In the genomic region with DNA sequence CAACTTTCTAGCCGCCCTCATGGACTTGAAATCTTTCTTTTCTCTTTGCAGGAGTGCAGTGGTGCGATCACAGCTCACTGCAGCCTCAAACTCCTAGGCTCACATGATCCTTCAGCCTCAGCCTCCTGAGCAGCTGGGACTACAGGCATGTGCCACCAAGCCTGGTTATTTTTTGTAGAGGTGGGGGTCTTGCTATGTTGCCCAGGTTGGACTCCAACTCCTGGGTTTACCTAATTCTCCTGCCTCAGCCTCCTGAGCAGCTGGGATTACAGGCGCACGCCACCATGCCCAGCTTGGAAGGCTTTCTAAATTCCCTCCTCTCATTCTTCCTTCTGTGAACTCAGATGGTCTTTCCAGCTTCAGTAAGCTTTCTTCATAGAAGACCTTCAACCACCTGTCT, we compare ENCODE assay signal across 18 cellular contexts. TPM values are rescaled to one million over a fixed set of nuclear protein-coding genes. Genes with fewer than 3 reads are reported as not detected.
DNase-seq lines count a peak whose midpoint lies in the region; ATAC-seq and TF ChIP-seq lines count a peak whose summit lies in the region.
"Had no signal": no experiment of that assay in that cellular context is flagged by ENCODE, and none has a peak within 500 bp of the region (broad histone marks: within the 10 kb centered on the region; RNA-seq: fewer than 3 reads in every experiment).

No MANE protein-coding gene starts in this region.

- peak overlapping the region; percentile 40 to 54 for H3K27ac ChIP-seq in liver (ENCODE audit: low read depth in 1 of 2, low read length in 2 of 2)
- no peak overlapping the region for H3K27ac ChIP-seq in lower lobe of right lung

- H3K9ac ChIP-seq in liver (ENCODE audit: low read depth in 1 of 2, low read length in 2 of 2) = no peak overlapping the region

- CTCF ChIA-PET in WTC11 (lab: Charles Lee) = interaction anchor here (0.9 kb wide), 1 partner anchor 12 kb away, joined by 3 read pairs; a partner anchor contains a TSS

- peaks cover 7% of the 10 kb centered on the region for H3K36me3 Mint-ChIP-seq in activated naive CD8-positive, alpha-beta T cell
- H3K36me3 Mint-ChIP-seq in activated naive CD8-positive, alpha-beta T cell treated with anti-CD3 and anti-CD28 coated beads, Interleukin-2, amount 50 U/mL, for 24 hours (ENCODE audit: low read depth) = peaks cover 13% of the 10 kb centered on the region
- H3K36me3 Mint-ChIP-seq in WTC11 = peaks cover 19% of the 10 kb centered on the region
- H3K36me3 Mint-ChIP-seq in stimulated activated naive B cell treated with anti-CD40 and anti-IgM and Interleukin-4, amounts not matched to agents 10 μg/mL and 1 μg/mL and 100 μg/mL, for 72 hours = peaks cover 28 to 34% of the 10 kb centered on the region in 2 donors

- H3K27ac Mint-ChIP-seq in activated naive CD8-positive, alpha-beta T cell = peak overlapping the region; percentile 22
- no peak overlapping the region for H3K27ac Mint-ChIP-seq in activated naive CD8-positive, alpha-beta T cell treated with anti-CD3 and anti-CD28 coated beads, Interleukin-2, amount 50 U/mL, for 24 hours
- H3K27ac Mint-ChIP-seq in WTC11 = no peak overlapping the region
- H3K27ac Mint-ChIP-seq in stimulated activated naive B cell treated with anti-CD40 and anti-IgM and Interleukin-4, amounts not matched to agents 10 μg/mL and 1 μg/mL and 100 μg/mL, for 72 hours = peak overlapping the region; percentile 70
- H3K27ac Mint-ChIP-seq: HFFc6 had no signal

- no peaks in the 10 kb centered on the region for H3K9me3 ChIP-seq in liver (ENCODE audit: control insufficient read depth in 4 of 4, low read length in 3 of 4)
- no peaks in the 10 kb centered on the region for H3K9me3 ChIP-seq in lower lobe of right lung
- H3K9me3 ChIP-seq: BE2C had no signal

- ATAC-seq in activated naive CD8-positive, alpha-beta T cell treated with anti-CD3 and anti-CD28 coated beads, Interleukin-2, amount 50 U/mL, for 24 hours = no peak
- ATAC-seq in WTC11 (no peak), lower lobe of right lung (no peak)
- ATAC-seq in stimulated activated naive B cell treated with anti-CD40 and anti-IgM and Interleukin-4, amounts not matched to agents 10 μg/mL and 1 μg/mL and 100 μg/mL, for 72 hours (replicated peaks) = no peak
- ATAC-seq: HCT116 had no signal

- no peaks in the 10 kb centered on the region for H3K9me3 Mint-ChIP-seq in activated naive CD8-positive, alpha-beta T cell (ENCODE audit: low read depth)
- H3K9me3 Mint-ChIP-seq in activated naive CD8-positive, alpha-beta T cell treated with anti-CD3 and anti-CD28 coated beads, Interleukin-2, amount 50 U/mL, for 24 hours = no peaks in the 10 kb centered on the region
- H3K9me3 Mint-ChIP-seq in WTC11 = no peaks in the 10 kb centered on the region
- no peaks in the 10 kb centered on the region for H3K9me3 Mint-ChIP-seq in stimulated activated naive B cell treated with anti-CD40 and anti-IgM and Interleukin-4, amounts not matched to agents 10 μg/mL and 1 μg/mL and 100 μg/mL, for 72 hours
- H3K9me3 Mint-ChIP-seq: HFFc6, IgD-negative memory B cell had no signal

- TF ChIP-seq CTCF in WTC11 (IDR thresholded peaks at IDR 0.05) (no peak), liver (IDR thresholded peaks at IDR 0.05; ENCODE audit: low read depth, low read length, missing input control) (no peak), lower lobe of right lung (IDR thresholded peaks at IDR 0.05) (no peak)

- no peaks in the 10 kb centered on the region for H3K4me1 Mint-ChIP-seq in activated naive CD8-positive, alpha-beta T cell (ENCODE audit: low read depth)
- H3K4me1 Mint-ChIP-seq in activated naive CD8-positive, alpha-beta T cell treated with anti-CD3 and anti-CD28 coated beads, Interleukin-2, amount 50 U/mL, for 24 hours = no peaks in the 10 kb centered on the region
- peaks cover 11% of the 10 kb centered on the region for H3K4me1 Mint-ChIP-seq in WTC11
- no peaks in the 10 kb centered on the region for H3K4me1 Mint-ChIP-seq in stimulated activated naive B cell treated with anti-CD40 and anti-IgM and Interleukin-4, amounts not matched to agents 10 μg/mL and 1 μg/mL and 100 μg/mL, for 72 hours
- H3K4me1 Mint-ChIP-seq: IgD-negative memory B cell had no signal

- WGBS in liver = 97% methylated on average over 4 of the region's 4 CpGs

- H3K4me3 Mint-ChIP-seq in activated naive CD8-positive, alpha-beta T cell = no peak overlapping the region
- no peak overlapping the region for H3K4me3 Mint-ChIP-seq in activated naive CD8-positive, alpha-beta T cell treated with anti-CD3 and anti-CD28 coated beads, Interleukin-2, amount 50 U/mL, for 24 hours
- H3K4me3 Mint-ChIP-seq in WTC11 = no peak overlapping the region
- H3K4me3 Mint-ChIP-seq in stimulated activated naive B cell treated with anti-CD40 and anti-IgM and Interleukin-4, amounts not matched to agents 10 μg/mL and 1 μg/mL and 100 μg/mL, for 72 hours = no peak overlapping the region
- H3K4me3 Mint-ChIP-seq: CD4-positive, CD25-positive, alpha-beta regulatory T cell; HFFc6; IgD-negative memory B cell had no signal

- no peak for TF ChIP-seq RAD21 in liver (IDR thresholded peaks at IDR 0.05)

- POLR2A ChIA-PET in WTC11 (lab: Charles Lee) = no interaction called here

- H3K36me3 ChIP-seq in liver (ENCODE audit: control insufficient read depth in 4 of 4, insufficient read depth in 3 of 4, low read depth in 1 of 4, low read length in 3 of 4) (peaks cover 5 to 33% (median 19%) of the 10 kb centered on the region in 4 donors), lower lobe of right lung (peaks cover 46% of the 10 kb centered on the region)

- H3K4me1 ChIP-seq in liver (ENCODE audit: control insufficient read depth in 4 of 4, insufficient read depth in 4 of 4, low read length in 3 of 4) = peaks cover 28 to 48% (median 38%) of the 10 kb centered on the region in 4 donors
- peaks cover 14% of the 10 kb centered on the region for H3K4me1 ChIP-seq in lower lobe of right lung
- H3K4me1 ChIP-seq: BE2C had no signal

- DNase-seq in activated naive CD8-positive, alpha-beta T cell treated with anti-CD3 and anti-CD28 coated beads, Interleukin-2, amount 50 U/mL, for 24 hours = no peak
- DNase-seq in WTC11 (ENCODE audit: low spot score) (no peak), mucosa of gallbladder (ENCODE audit: low spot score) (no peak), lower lobe of right lung (no peak)
- no peak for DNase-seq in stimulated activated naive B cell treated with anti-CD40 and anti-IgM and Interleukin-4, amounts not matched to agents 10 μg/mL and 1 μg/mL and 100 μg/mL, for 72 hours
- DNase-seq: BE2C; C1 segment of cervical spinal cord; CD4-positive, CD25-positive, alpha-beta regulatory T cell; DMS79 treated with DMSO at 0.1 percent for 48 hours; GF-D8; GOT3; H7; HFFc6 had no signal

- H3K4me3 ChIP-seq in liver (ENCODE audit: low read depth in 1 of 3, low read length in 3 of 3) = no peak overlapping the region
- no peak overlapping the region for H3K4me3 ChIP-seq in lower lobe of right lung

- intact Hi-C loops in lower lobe of right lung (cut with DNase I) = no loop called here

- H3K27me3 ChIP-seq in liver (ENCODE audit: control insufficient read depth in 4 of 4, insufficient read depth in 4 of 4, low read length in 3 of 4) = no peaks in the 10 kb centered on the region
- no peaks in the 10 kb centered on the region for H3K27me3 ChIP-seq in lower lobe of right lung (ENCODE audit: low read depth)
- H3K27me3 ChIP-seq: BE2C had no signal

- no peaks in the 10 kb centered on the region for H3K27me3 Mint-ChIP-seq in activated naive CD8-positive, alpha-beta T cell
- no peaks in the 10 kb centered on the region for H3K27me3 Mint-ChIP-seq in activated naive CD8-positive, alpha-beta T cell treated with anti-CD3 and anti-CD28 coated beads, Interleukin-2, amount 50 U/mL, for 24 hours
- no peaks in the 10 kb centered on the region for H3K27me3 Mint-ChIP-seq in WTC11 (ENCODE audit: low read depth)
- H3K27me3 Mint-ChIP-seq in stimulated activated naive B cell treated with anti-CD40 and anti-IgM and Interleukin-4, amounts not matched to agents 10 μg/mL and 1 μg/mL and 100 μg/mL, for 72 hours = peaks cover 0 to 2% of the 10 kb centered on the region in 2 donors
- H3K27me3 Mint-ChIP-seq: CD4-positive, CD25-positive, alpha-beta regulatory T cell; IgD-negative memory B cell had no signal

TF ChIP-seq in WTC11, 78 proteins besides CTCF, POLR2A, EP300 and RAD21 (continues in another document):
- peak; percentile 55; the same call in 1 of the 2 replicates for TF ChIP-seq ZNF121 (CRISPR knock-in tag; IDR thresholded peaks at IDR 0.05)
- TF ChIP-seq, protein P1, sequence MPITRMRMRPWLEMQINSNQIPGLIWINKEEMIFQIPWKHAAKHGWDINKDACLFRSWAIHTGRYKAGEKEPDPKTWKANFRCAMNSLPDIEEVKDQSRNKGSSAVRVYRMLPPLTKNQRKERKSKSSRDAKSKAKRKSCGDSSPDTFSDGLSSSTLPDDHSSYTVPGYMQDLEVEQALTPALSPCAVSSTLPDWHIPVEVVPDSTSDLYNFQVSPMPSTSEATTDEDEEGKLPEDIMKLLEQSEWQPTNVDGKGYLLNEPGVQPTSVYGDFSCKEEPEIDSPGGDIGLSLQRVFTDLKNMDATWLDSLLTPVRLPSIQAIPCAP (CRISPR knock-in tag; IDR thresholded peaks at IDR 0.05) = no peak

RNA-seq across cellular contexts. Expression of a gene that starts 4.7 kb away (rescaled TPM):
- total RNA-seq in WTC11 (2021) = 2.1 to 4.4 TPM (median 3.2 TPM) in 3 replicates
- 1,000 to 10,000 TPM; 4,271 to 5,120 TPM for total RNA-seq in liver
- over 10,000 TPM; 12,059 to 17,093 TPM for polyA plus RNA-seq in liver
- 23.3 TPM for total RNA-seq in mucosa of gallbladder
- 3.7 TPM for total RNA-seq in lower lobe of right lung
- total RNA-seq: A172; CD4-positive, CD25-positive, alpha-beta regulatory T cell; HFFc6 had no signal
- polyA plus RNA-seq: IgD-negative memory B cell had no signal

RNA-seq across cellular contexts. Expression of a gene that starts 12.4 kb away (rescaled TPM):
- total RNA-seq in WTC11 (2021) (2.1 to 3.9 TPM (median 2.5 TPM) in 3 replicates), liver (1,000 to 10,000 TPM in 1 of 2 donors, 100 to 1,000 TPM in 1; 608 to 5,828 TPM), mucosa of gallbladder (8.4 TPM), lower lobe of right lung (not detected)
- polyA plus RNA-seq in liver = over 10,000 TPM; 12,787 to 24,129 TPM
- total RNA-seq: A172; CD4-positive, CD25-positive, alpha-beta regulatory T cell; H7; HFFc6 had no signal
- polyA plus RNA-seq: CD4-positive, CD25-positive, alpha-beta regulatory T cell; IgD-negative memory B cell had no signal

RNA-seq across cellular contexts. Expression of a gene that starts 19.0 kb away (rescaled TPM):
- total RNA-seq in WTC11 (2021) (not detected in 3 replicates), liver (100 to 1,000 TPM in 1 of 2 donors, under 1 TPM in 1; 0.89 to 171 TPM), mucosa of gallbladder (not detected), lower lobe of right lung (not detected)
- 100 to 1,000 TPM in 1 of 2 donors, 10 to 100 TPM in 1; 90.5 to 382 TPM for polyA plus RNA-seq in liver
- total RNA-seq: A172; CD4-positive, CD25-positive, alpha-beta regulatory T cell; H7; HFFc6 had no signal
- polyA plus RNA-seq: CD4-positive, CD25-positive, alpha-beta regulatory T cell; IgD-negative memory B cell had no signal

RNA-seq across cellular contexts. Expression of a gene that starts 50.4 kb away (rescaled TPM):
- total RNA-seq in WTC11 (2021) (0.09 to 0.32 TPM (median 0.20 TPM) in 3 replicates), liver (1,000 to 10,000 TPM in 1 of 2 donors, 1 to 10 TPM in 1; 7.3 to 1,045 TPM), mucosa of gallbladder (0.29 TPM), lower lobe of right lung (0.41 TPM)
- polyA plus RNA-seq in liver = 100 to 1,000 TPM; 481 to 996 TPM
- total RNA-seq: A172; CD4-positive, CD25-positive, alpha-beta regulatory T cell; HFFc6 had no signal
- polyA plus RNA-seq: CD4-positive, CD25-positive, alpha-beta regulatory T cell; IgD-negative memory B cell had no signal

RNA-seq across cellular contexts. Expression of a gene that starts 54.3 kb away (rescaled TPM):
- total RNA-seq in WTC11 (2021) (55.2 to 59.6 TPM (median 56.6 TPM) in 3 replicates), liver (10 to 100 TPM in 1 of 2 donors, 1 to 10 TPM in 1; 9.4 to 56.1 TPM), mucosa of gallbladder (48.1 TPM), lower lobe of right lung (35.4 TPM)
- 10 to 100 TPM; 17.9 to 18.8 TPM for polyA plus RNA-seq in liver

Comparison
In these comparisons a context has a peak if more than half of its experiments do, and no peak if none do; other contexts are left out.
1. H3K27ac Mint-ChIP-seq: peak in activated naive CD8-positive, alpha-beta T cell (single experiment) and stimulated activated naive B cell treated with anti-CD40 and anti-IgM and Interleukin-4, amounts not matched to agents 10 μg/mL and 1 μg/mL and 100 μg/mL, for 72 hours (single experiment); none in activated naive CD8-positive, alpha-beta T cell treated with anti-CD3 and anti-CD28 coated beads, Interleukin-2, amount 50 U/mL, for 24 hours (single experiment) and WTC11 (single experiment).
2. RNA of a gene that starts 4.7 kb away (total RNA-seq): 4,271 to 5,120 TPM in liver; 23.3 TPM in mucosa of gallbladder (single experiment), 3.7 TPM in lower lobe of right lung (single experiment) and 2.1 to 4.4 TPM in WTC11; every median in the first group is over 100 times any median in the second.
3. RNA of a gene that starts 12.4 kb away (total RNA-seq): 608 to 5,828 TPM in liver; 8.4 TPM in mucosa of gallbladder (single experiment), 2.1 to 3.9 TPM in WTC11 and not detected in lower lobe of right lung (single experiment); every median in the first group is over 10 times any median in the second.